In the genomic region with DNA sequence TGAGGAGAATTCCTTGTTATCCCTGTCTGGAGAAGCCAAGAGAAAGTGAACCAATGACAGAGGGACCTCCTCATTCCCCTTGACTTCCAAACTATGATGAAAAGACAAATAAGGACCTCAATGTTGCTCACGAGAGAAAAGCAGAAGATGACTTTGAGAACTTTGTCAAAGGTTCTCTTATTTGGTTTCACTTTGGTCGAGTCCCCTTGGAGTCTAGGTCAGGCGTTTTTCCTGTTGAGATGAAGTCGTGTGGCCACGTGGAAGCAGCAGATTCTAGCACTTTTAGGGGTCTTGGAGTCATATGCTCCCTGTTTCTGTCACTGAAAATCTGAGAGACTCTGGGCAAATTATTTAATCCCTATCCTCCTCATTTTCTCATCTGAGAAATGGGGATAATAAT, we compare ENCODE assay signal across 1 cellular context.
TF ChIP-seq lines count a peak whose summit lies in the region.

No MANE protein-coding gene starts in this region.

TF ChIP-seq in GM23338, 12 proteins besides CTCF, POLR2A, EP300 and RAD21 (continued from another document):
- TF ChIP-seq, protein P1, sequence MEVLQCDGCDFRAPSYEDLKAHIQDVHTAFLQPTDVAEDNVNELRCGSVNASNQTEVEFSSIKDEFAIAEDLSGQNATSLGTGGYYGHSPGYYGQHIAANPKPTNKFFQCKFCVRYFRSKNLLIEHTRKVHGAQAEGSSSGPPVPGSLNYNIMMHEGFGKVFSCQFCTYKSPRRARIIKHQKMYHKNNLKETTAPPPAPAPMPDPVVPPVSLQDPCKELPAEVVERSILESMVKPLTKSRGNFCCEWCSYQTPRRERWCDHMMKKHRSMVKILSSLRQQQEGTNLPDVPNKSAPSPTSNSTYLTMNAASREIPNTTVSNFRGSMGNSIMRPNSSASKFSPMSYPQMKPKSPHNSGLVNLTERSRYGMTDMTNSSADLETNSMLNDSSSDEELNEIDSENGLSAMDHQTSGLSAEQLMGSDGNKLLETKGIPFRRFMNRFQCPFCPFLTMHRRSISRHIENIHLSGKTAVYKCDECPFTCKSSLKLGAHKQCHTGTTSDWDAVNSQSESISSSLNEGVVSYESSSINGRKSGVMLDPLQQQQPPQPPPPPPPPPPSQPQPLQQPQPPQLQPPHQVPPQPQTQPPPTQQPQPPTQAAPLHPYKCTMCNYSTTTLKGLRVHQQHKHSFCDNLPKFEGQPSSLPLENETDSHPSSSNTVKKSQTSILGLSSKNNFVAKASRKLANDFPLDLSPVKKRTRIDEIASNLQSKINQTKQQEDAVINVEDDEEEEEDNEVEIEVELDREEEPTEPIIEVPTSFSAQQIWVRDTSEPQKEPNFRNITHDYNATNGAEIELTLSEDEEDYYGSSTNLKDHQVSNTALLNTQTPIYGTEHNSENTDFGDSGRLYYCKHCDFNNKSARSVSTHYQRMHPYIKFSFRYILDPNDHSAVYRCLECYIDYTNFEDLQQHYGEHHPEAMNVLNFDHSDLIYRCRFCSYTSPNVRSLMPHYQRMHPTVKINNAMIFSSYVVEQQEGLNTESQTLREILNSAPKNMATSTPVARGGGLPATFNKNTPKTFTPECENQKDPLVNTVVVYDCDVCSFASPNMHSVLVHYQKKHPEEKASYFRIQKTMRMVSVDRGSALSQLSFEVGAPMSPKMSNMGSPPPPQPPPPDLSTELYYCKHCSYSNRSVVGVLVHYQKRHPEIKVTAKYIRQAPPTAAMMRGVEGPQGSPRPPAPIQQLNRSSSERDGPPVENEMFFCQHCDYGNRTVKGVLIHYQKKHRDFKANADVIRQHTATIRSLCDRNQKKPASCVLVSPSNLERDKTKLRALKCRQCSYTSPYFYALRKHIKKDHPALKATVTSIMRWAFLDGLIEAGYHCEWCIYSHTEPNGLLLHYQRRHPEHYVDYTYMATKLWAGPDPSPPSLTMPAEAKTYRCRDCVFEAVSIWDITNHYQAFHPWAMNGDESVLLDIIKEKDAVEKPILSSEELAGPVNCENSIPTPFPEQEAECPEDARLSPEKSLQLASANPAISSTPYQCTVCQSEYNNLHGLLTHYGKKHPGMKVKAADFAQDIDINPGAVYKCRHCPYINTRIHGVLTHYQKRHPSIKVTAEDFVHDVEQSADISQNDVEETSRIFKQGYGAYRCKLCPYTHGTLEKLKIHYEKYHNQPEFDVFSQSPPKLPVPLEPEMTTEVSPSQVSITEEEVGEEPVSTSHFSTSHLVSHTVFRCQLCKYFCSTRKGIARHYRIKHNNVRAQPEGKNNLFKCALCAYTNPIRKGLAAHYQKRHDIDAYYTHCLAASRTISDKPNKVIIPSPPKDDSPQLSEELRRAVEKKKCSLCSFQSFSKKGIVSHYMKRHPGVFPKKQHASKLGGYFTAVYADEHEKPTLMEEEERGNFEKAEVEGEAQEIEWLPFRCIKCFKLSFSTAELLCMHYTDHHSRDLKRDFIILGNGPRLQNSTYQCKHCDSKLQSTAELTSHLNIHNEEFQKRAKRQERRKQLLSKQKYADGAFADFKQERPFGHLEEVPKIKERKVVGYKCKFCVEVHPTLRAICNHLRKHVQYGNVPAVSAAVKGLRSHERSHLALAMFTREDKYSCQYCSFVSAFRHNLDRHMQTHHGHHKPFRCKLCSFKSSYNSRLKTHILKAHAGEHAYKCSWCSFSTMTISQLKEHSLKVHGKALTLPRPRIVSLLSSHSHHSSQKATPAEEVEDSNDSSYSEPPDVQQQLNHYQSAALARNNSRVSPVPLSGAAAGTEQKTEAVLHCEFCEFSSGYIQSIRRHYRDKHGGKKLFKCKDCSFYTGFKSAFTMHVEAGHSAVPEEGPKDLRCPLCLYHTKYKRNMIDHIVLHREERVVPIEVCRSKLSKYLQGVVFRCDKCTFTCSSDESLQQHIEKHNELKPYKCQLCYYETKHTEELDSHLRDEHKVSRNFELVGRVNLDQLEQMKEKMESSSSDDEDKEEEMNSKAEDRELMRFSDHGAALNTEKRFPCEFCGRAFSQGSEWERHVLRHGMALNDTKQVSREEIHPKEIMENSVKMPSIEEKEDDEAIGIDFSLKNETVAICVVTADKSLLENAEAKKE (CRISPR knock-in tag; IDR thresholded peaks at IDR 0.05) = no peak
- TF ChIP-seq NANOG (IDR thresholded peaks at IDR 0.05; ENCODE audit: borderline replicate concordance) = no peak
- TF ChIP-seq JUNB (IDR thresholded peaks at IDR 0.05; ENCODE audit: unreplicated experiment) = no peak
- no peak for TF ChIP-seq STAT1 (IDR thresholded peaks at IDR 0.05; ENCODE audit: unreplicated experiment)
